2 cellular contexts compared by ENCODE assay signal in genomic region chr7:106840342-106840741, GRCh38.
A peak's percentile ranks its signal among the peaks of the same experiment; 100 is the strongest.
TF ChIP-seq lines count a peak whose summit lies in the region.

No MANE protein-coding gene starts in this region.

TF ChIP-seq in GM23338, 12 proteins besides CTCF, POLR2A, EP300 and RAD21 (continued from another document):
- TF ChIP-seq, protein P1, sequence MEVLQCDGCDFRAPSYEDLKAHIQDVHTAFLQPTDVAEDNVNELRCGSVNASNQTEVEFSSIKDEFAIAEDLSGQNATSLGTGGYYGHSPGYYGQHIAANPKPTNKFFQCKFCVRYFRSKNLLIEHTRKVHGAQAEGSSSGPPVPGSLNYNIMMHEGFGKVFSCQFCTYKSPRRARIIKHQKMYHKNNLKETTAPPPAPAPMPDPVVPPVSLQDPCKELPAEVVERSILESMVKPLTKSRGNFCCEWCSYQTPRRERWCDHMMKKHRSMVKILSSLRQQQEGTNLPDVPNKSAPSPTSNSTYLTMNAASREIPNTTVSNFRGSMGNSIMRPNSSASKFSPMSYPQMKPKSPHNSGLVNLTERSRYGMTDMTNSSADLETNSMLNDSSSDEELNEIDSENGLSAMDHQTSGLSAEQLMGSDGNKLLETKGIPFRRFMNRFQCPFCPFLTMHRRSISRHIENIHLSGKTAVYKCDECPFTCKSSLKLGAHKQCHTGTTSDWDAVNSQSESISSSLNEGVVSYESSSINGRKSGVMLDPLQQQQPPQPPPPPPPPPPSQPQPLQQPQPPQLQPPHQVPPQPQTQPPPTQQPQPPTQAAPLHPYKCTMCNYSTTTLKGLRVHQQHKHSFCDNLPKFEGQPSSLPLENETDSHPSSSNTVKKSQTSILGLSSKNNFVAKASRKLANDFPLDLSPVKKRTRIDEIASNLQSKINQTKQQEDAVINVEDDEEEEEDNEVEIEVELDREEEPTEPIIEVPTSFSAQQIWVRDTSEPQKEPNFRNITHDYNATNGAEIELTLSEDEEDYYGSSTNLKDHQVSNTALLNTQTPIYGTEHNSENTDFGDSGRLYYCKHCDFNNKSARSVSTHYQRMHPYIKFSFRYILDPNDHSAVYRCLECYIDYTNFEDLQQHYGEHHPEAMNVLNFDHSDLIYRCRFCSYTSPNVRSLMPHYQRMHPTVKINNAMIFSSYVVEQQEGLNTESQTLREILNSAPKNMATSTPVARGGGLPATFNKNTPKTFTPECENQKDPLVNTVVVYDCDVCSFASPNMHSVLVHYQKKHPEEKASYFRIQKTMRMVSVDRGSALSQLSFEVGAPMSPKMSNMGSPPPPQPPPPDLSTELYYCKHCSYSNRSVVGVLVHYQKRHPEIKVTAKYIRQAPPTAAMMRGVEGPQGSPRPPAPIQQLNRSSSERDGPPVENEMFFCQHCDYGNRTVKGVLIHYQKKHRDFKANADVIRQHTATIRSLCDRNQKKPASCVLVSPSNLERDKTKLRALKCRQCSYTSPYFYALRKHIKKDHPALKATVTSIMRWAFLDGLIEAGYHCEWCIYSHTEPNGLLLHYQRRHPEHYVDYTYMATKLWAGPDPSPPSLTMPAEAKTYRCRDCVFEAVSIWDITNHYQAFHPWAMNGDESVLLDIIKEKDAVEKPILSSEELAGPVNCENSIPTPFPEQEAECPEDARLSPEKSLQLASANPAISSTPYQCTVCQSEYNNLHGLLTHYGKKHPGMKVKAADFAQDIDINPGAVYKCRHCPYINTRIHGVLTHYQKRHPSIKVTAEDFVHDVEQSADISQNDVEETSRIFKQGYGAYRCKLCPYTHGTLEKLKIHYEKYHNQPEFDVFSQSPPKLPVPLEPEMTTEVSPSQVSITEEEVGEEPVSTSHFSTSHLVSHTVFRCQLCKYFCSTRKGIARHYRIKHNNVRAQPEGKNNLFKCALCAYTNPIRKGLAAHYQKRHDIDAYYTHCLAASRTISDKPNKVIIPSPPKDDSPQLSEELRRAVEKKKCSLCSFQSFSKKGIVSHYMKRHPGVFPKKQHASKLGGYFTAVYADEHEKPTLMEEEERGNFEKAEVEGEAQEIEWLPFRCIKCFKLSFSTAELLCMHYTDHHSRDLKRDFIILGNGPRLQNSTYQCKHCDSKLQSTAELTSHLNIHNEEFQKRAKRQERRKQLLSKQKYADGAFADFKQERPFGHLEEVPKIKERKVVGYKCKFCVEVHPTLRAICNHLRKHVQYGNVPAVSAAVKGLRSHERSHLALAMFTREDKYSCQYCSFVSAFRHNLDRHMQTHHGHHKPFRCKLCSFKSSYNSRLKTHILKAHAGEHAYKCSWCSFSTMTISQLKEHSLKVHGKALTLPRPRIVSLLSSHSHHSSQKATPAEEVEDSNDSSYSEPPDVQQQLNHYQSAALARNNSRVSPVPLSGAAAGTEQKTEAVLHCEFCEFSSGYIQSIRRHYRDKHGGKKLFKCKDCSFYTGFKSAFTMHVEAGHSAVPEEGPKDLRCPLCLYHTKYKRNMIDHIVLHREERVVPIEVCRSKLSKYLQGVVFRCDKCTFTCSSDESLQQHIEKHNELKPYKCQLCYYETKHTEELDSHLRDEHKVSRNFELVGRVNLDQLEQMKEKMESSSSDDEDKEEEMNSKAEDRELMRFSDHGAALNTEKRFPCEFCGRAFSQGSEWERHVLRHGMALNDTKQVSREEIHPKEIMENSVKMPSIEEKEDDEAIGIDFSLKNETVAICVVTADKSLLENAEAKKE (CRISPR knock-in tag; IDR thresholded peaks at IDR 0.05), result peak; percentile 58; the same call in 1 of the 2 replicates

TF ChIP-seq in SK-N-SH, 30 proteins besides CTCF, POLR2A, EP300 and RAD21 (continued from another document):
- TF ChIP-seq REST (IDR thresholded peaks at IDR 0.05; ENCODE audit: low read depth, low read length) (no peak), NRF1 (IDR thresholded peaks at IDR 0.05; ENCODE audit: low read depth, low read length) (no peak), JUND (IDR thresholded peaks at IDR 0.05) (peak; percentile 63), EZH2phosphoT487 (IDR thresholded peaks at IDR 0.05; ENCODE audit: borderline replicate concordance, low read depth) (no peak), RFX5 (IDR thresholded peaks at IDR 0.05; ENCODE audit: low read length) (no peak), TCF12 (IDR thresholded peaks at IDR 0.05) (peak; percentile 22; the same call in 1 of the 2 replicates), MXI1 (IDR thresholded peaks at IDR 0.05; ENCODE audit: low read depth, low read length) (no peak), IRF3 (IDR thresholded peaks at IDR 0.05; ENCODE audit: low read depth, low read length) (no peak), YY1 (IDR thresholded peaks at IDR 0.05; ENCODE audit: low read depth) (no peak), RXRA (IDR thresholded peaks at IDR 0.05; ENCODE audit: borderline replicate concordance, low read depth) (no peak), NFIC (IDR thresholded peaks at IDR 0.05; ENCODE audit: borderline replicate concordance) (no peak), MEF2A (IDR thresholded peaks at IDR 0.05; ENCODE audit: borderline replicate concordance, low read depth) (no peak), GABPA (IDR thresholded peaks at IDR 0.05; ENCODE audit: low read depth) (no peak)
- TF ChIP-seq, protein P2, sequence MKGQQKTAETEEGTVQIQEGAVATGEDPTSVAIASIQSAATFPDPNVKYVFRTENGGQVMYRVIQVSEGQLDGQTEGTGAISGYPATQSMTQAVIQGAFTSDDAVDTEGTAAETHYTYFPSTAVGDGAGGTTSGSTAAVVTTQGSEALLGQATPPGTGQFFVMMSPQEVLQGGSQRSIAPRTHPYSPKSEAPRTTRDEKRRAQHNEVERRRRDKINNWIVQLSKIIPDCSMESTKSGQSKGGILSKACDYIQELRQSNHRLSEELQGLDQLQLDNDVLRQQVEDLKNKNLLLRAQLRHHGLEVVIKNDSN (IDR thresholded peaks at IDR 0.05; ENCODE audit: borderline replicate concordance, low read depth), result no peak
- TF ChIP-seq, protein P3, sequence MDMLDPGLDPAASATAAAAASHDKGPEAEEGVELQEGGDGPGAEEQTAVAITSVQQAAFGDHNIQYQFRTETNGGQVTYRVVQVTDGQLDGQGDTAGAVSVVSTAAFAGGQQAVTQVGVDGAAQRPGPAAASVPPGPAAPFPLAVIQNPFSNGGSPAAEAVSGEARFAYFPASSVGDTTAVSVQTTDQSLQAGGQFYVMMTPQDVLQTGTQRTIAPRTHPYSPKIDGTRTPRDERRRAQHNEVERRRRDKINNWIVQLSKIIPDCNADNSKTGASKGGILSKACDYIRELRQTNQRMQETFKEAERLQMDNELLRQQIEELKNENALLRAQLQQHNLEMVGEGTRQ (IDR thresholded peaks at IDR 0.05; ENCODE audit: borderline replicate concordance, low read depth, low read length), result no peak
